In the genomic region with DNA sequence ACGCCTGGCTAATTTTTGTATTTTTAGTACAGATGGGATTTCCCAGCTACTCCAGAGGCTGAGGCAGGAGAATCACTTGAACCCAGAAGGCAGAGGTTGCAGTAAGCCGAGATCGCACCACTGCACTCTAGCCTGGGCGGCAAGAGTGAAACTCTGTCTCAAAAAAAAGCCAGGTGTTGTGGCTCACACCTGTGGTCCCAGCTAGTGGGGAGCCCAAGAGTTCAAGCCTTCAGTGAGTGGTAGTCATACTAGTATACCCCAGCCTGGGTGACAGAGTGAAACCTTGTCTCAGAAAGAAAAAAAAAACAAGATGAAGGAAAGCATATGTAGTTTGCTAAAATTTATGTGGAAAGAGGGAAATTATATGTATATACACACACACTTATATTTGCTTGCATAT, we compare ENCODE assay signal across 25 cellular contexts.
DNase-seq lines count a peak whose midpoint lies in the region; ATAC-seq and TF ChIP-seq lines count a peak whose summit lies in the region.
"Had no signal": no experiment of that assay in that cellular context is flagged by ENCODE, and none has a peak within 500 bp of the region (broad histone marks: within the 10 kb centered on the region; RNA-seq: fewer than 3 reads in every experiment).

No MANE protein-coding gene starts in this region.

- H3K9ac ChIP-seq in OCI-LY1 (ENCODE audit: low read length): no peak overlapping the region

- H2AFZ ChIP-seq in OCI-LY1 (ENCODE audit: low read length): no peak overlapping the region

- H3K36me3 ChIP-seq in OCI-LY1 (ENCODE audit: insufficient read depth, low read length): peaks cover 9% of the 10 kb centered on the region; the same call in 1 of the 2 replicates
- H3K36me3 ChIP-seq: pancreas, right atrium auricular region, vagina had no signal

- H3K4me1 ChIP-seq in OCI-LY1 (ENCODE audit: insufficient read depth, low read length, severe bottlenecking): peaks cover 36% of the 10 kb centered on the region
- H3K4me1 ChIP-seq: right atrium auricular region, vagina had no signal

- H3K79me2 ChIP-seq in OCI-LY1 (ENCODE audit: insufficient read depth, low read length): no peaks in the 10 kb centered on the region

- no peaks in the 10 kb centered on the region for H3K27me3 ChIP-seq in OCI-LY1 (ENCODE audit: insufficient read depth, low read length)
- H3K27me3 ChIP-seq: pancreas, right atrium auricular region, vagina had no signal

- no peaks in the 10 kb centered on the region for H4K20me1 ChIP-seq in OCI-LY1 (ENCODE audit: insufficient read depth, low read length)

- DNase-seq in GM12864 (ENCODE audit: low read depth) (peak; percentile 44), putamen (ENCODE audit: low spot score) (no peak), NCI-H524 treated with DMSO at 0.1 percent for 48 hours (lab: John Stamatoyannopoulos, UW) (no peak), RKO (ENCODE audit: low spot score) (no peak)
- DNase-seq: activated CD4-positive, alpha-beta T cell treated with anti-CD3 and anti-CD28 coated beads, Interleukin-2, amount 50 U/mL, for 4 hours; activated CD8-positive, alpha-beta memory T cell treated with anti-CD3 and anti-CD28 coated beads, Interleukin-2, amount 50 U/mL, for 48 hours; activated naive CD4-positive, alpha-beta T cell treated with anti-CD3 and anti-CD28 coated beads, Interleukin-2, amount 10 ng/mL, durations not matched to agents 7 days and 5 days; DND-41; GOT3; hypothalamus; immature natural killer cell; Karpas-422; NCI-H1436; NCI-H345; pancreas; PC-3; SHP77; stimulated activated CD4-positive, alpha-beta T cell treated with anti-CD3 and anti-CD28 coated beads, Interleukin-4, amount 100 ng/mL, for 4 hours; stimulated activated naive CD4-positive, alpha-beta T cell had no signal

- H3F3A ChIP-seq in OCI-LY1 (ENCODE audit: insufficient read depth, low read length): no peaks in the 10 kb centered on the region

- H3K9me3 ChIP-seq in OCI-LY1 (ENCODE audit: low read length): no peaks in the 10 kb centered on the region
- H3K9me3 ChIP-seq: pancreas, right atrium auricular region, vagina had no signal

- H3K4me3 ChIP-seq in GM12864 (ENCODE audit: low read depth, low read length) (no peak overlapping the region), OCI-LY1 (ENCODE audit: low read depth, low read length, poor library complexity, severe bottlenecking) (no peak overlapping the region)
- H3K4me3 ChIP-seq: pancreas, right atrium auricular region, vagina had no signal

- no peaks in the 10 kb centered on the region for H3K9me2 ChIP-seq in OCI-LY1 (ENCODE audit: low read depth, low read length)

- H3K4me2 ChIP-seq in OCI-LY1 (ENCODE audit: low read length): no peak overlapping the region

- H3K27ac ChIP-seq in OCI-LY1 (ENCODE audit: low read depth, low read length, poor library complexity, severe bottlenecking): peak overlapping the region; percentile 53
- H3K27ac ChIP-seq: right atrium auricular region, vagina had no signal

- ATAC-seq in GM19455 (IDR thresholded peaks at IDR 0.05; ENCODE audit: unreplicated experiment) (peak; percentile 65), HG02852 (IDR thresholded peaks at IDR 0.05; ENCODE audit: unreplicated experiment) (peak; percentile 68), GM18868 (IDR thresholded peaks at IDR 0.05; ENCODE audit: unreplicated experiment) (no peak)
- ATAC-seq: pancreas, PC-3 had no signal

- TF ChIP-seq CTCF in GM12864 (IDR thresholded peaks at IDR 0.05; ENCODE audit: low read depth, low read length, missing control alignments): no peak
- no peak for TF ChIP-seq CTCF in OCI-LY1 (IDR thresholded peaks at IDR 0.05; ENCODE audit: low read length)
